ENCODE assay signal across 8 cellular contexts in the genomic region with DNA sequence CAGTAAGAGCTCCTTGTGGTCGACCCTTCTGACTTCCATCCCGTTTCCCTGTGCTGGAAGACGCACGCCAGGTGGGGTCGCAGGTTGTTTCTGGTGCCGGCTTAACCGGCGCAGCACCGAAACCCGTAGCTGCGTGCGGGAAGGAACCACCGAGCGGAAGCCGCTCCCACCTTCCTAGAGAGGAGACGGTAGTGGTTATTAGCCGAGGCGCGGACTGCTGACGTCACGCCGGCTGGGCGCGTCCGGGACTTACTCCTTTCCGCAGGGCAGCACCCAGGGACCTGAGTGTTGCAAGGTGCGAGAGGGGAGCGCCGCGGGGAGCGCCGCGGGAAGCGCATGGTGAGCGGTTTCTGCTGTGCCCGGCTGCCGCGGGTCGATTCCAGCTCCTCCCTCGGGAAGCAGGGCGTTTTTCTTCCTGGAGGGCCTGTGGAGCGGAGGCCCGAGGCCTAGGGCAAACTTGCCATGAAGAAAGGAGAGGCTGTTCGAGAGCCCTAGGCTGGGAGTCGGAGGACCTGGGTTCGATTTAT. TPM values are rescaled to one million over a fixed set of nuclear protein-coding genes. Genes with fewer than 3 reads are reported as not detected.
DNase-seq lines count a peak whose midpoint lies in the region; ATAC-seq and TF ChIP-seq lines count a peak whose summit lies in the region.

Gene ZNF501 (plus strand): TSS at position 252 of the 527 bp plus-strand sequence. CDS start 4,787 bp downstream, outside the sequence.

- ATAC-seq in GM19025 (IDR thresholded peaks at IDR 0.05; ENCODE audit: low read depth, unreplicated experiment) (peak; percentile 60), foreskin keratinocyte (peak; percentile 95)

- H3K27me3 ChIP-seq in AG04450 (ENCODE audit: control insufficient read depth, insufficient read depth, low read length) (no peaks in the 10 kb centered on the region), foreskin keratinocyte (no peaks in the 10 kb centered on the region), neural cell (ENCODE audit: insufficient read depth, low read depth, low read length) (no peaks in the 10 kb centered on the region)

- no peaks in the 10 kb centered on the region for H3K9me2 ChIP-seq in neural cell (ENCODE audit: insufficient read depth, low read length)

- TF ChIP-seq CTCF in AG04450 (IDR thresholded peaks at IDR 0.05; ENCODE audit: low read depth, low read length): no peak
- peak; percentile 12 for TF ChIP-seq CTCF in foreskin keratinocyte (conservative IDR thresholded peaks at IDR 0.05)
- peak; percentile 27 for TF ChIP-seq CTCF in neural cell (IDR thresholded peaks at IDR 0.05; ENCODE audit: poor library complexity, severe bottlenecking)

- POLR2A ChIA-PET in AG04450 (lab: Yijun Ruan, JAX): interaction anchor here (0.6 to 1.6 kb wide), 5 partner anchors 15 to 81 kb away, joined by 4 to 18 read pairs (median 6); partner anchors contain the start of genes KIAA1143, KIF15, ZNF35 and ZNF502

- H3K36me3 ChIP-seq in neural cell (ENCODE audit: insufficient read depth, low read length): no peaks in the 10 kb centered on the region

- peak; percentile 45 for TF ChIP-seq EP300 in neural cell (conservative IDR thresholded peaks at IDR 0.05; ENCODE audit: poor library complexity, severe bottlenecking)

- H3K4me2 ChIP-seq in neural cell (ENCODE audit: low read length): peak within 1 kb of the TSS; percentile 69

- peak within 1 kb of the TSS; percentile 53 for H3K27ac ChIP-seq in AG04450 (ENCODE audit: low read depth, low read length)
- peak within 1 kb of the TSS; percentile 27 for H3K27ac ChIP-seq in foreskin keratinocyte
- H3K27ac ChIP-seq in neural cell (ENCODE audit: low read length): peak within 1 kb of the TSS; percentile 37

- H3F3A ChIP-seq in neural cell (ENCODE audit: insufficient read depth, low read length, poor library complexity, severe bottlenecking): no peaks in the 10 kb centered on the region

- peak within 1 kb of the TSS; percentile 68 for H3K9ac ChIP-seq in neural cell (ENCODE audit: low read length)

- peaks cover 62% of the 10 kb centered on the region for H3K9me3 ChIP-seq in AG04450 (ENCODE audit: control insufficient read depth, insufficient read depth, low read length)
- H3K9me3 ChIP-seq in neural cell (ENCODE audit: low read length): peaks cover 21% of the 10 kb centered on the region

- peak within 1 kb of the TSS; percentile 74 for H3K4me3 ChIP-seq in AG04450 (ENCODE audit: low read depth, low read length)
- peak within 1 kb of the TSS; percentile 79 for H3K4me3 ChIP-seq in neural cell (ENCODE audit: low read length)

- H2AFZ ChIP-seq in neural cell (ENCODE audit: low read depth, low read length): peak within 1 kb of the TSS; percentile 45

- no peaks in the 10 kb centered on the region for H3K4me1 ChIP-seq in foreskin keratinocyte

- H4K20me1 ChIP-seq in neural cell (ENCODE audit: insufficient read depth): no peaks in the 10 kb centered on the region

- TF ChIP-seq RAD21 in neural cell (conservative IDR thresholded peaks at IDR 0.05): peak; percentile 39

- H3K79me2 ChIP-seq in neural cell (replicated peaks; ENCODE audit: insufficient read depth, low read length): peaks cover 4% of the 10 kb centered on the region

- peak; percentile 67 for DNase-seq in AG04450 (ENCODE audit: low read depth, low spot score)
- DNase-seq in HK-2 (ENCODE audit: unreplicated experiment): peak; percentile 75
- DNase-seq in activated gamma-delta T cell (lab: John Stamatoyannopoulos, UW): peak; percentile 73
- peak; percentile 75 to 89 for DNase-seq in foreskin keratinocyte
- peak; percentile 81 for DNase-seq in stimulated activated naive CD4-positive, alpha-beta T cell treated with Interleukin-2 at 50 U/mL for 16 hours (lab: John Stamatoyannopoulos, UW)

- CTCF ChIA-PET in AG04450 (lab: Charles Lee): interaction anchor here (2.2 kb wide), 1 partner anchor 185 kb away, joined by 8 read pairs; no protein-coding TSS in a partner anchor

TF ChIP-seq in PFSK-1, 5 proteins besides CTCF, POLR2A, EP300 and RAD21:
- 0 out of 2 replicates have a peak, but pooled peaks have one; percentile 27 for TF ChIP-seq POLR2AphosphoS5 (IDR thresholded peaks at IDR 0.05; ENCODE audit: low read depth, low read length)
- TF ChIP-seq TAF1 (IDR thresholded peaks at IDR 0.05; ENCODE audit: borderline replicate concordance, insufficient read depth, low read length): no peak
- TF ChIP-seq REST (IDR thresholded peaks at IDR 0.05; ENCODE audit: insufficient read depth in 1 of 2, low read depth in 2 of 2, low read length in 2 of 2): peak in 1 of 2 experiments; percentile 16; a peak in 1 of 4 replicates
- no peak for TF ChIP-seq SIN3A (IDR thresholded peaks at IDR 0.05; ENCODE audit: borderline replicate concordance, insufficient read depth, low read length)
- peak; percentile 61 for TF ChIP-seq FOXP2 (optimal IDR thresholded peaks at IDR 0.05; ENCODE audit: borderline replicate concordance, extremely low read depth, extremely low read length, insufficient read depth)
TF ChIP-seq in PFSK-1: peak in this region for 3.

TF ChIP-seq in neural cell, 6 proteins besides CTCF, POLR2A, EP300 and RAD21:
- peak; percentile 50 for TF ChIP-seq POLR2AphosphoS5 (IDR thresholded peaks at IDR 0.05)
- TF ChIP-seq TAF1 (IDR thresholded peaks at IDR 0.05; ENCODE audit: low read depth): no peak
- no peak for TF ChIP-seq EZH2 (IDR thresholded peaks at IDR 0.05; ENCODE audit: borderline replicate concordance, insufficient read depth, low read length, poor library complexity, severe bottlenecking)
- peak; percentile 17 for TF ChIP-seq REST (IDR thresholded peaks at IDR 0.05; ENCODE audit: borderline replicate concordance)
- peak; percentile 61 for TF ChIP-seq MXI1 (conservative IDR thresholded peaks at IDR 0.05; ENCODE audit: poor library complexity, severe bottlenecking)
- TF ChIP-seq SMC3 (conservative IDR thresholded peaks at IDR 0.05; ENCODE audit: poor library complexity): peak; percentile 47

RNA-seq across cellular contexts. Expression of gene ZNF501, which starts in this region (rescaled TPM):
- polyA plus RNA-seq in AG04450 (2011; rRNA removed) (3.9 and 4.3 TPM in 2 replicates), foreskin keratinocyte (0.94 and 1.5 TPM in 2 replicates), neural cell (5.6 and 7.3 TPM in 2 replicates)
- polyA minus RNA-seq in AG04450 (2011; rRNA and poly(A)+ RNA removed): 6.4 and 7.2 TPM in 2 replicates
- 1.6 TPM for polyA plus RNA-seq in PFSK-1 (2012; ENCODE audit: insufficient read length, low read depth)
- total RNA-seq in foreskin keratinocyte: 3.2 TPM in 2 replicates
- polyA minus RNA-seq in neural cell: 13.6 and 14.1 TPM in 2 replicates

Comparison
In these comparisons a context has a peak if more than half of its experiments do, and no peak if none do; other contexts are left out.
1. Peak in every context shown above with its lines: DNase-seq, ATAC-seq, H3K4me3 ChIP-seq and H3K27ac ChIP-seq.